In genomic region chr17:40952675-40953074, GRCh38 we compare ENCODE assay signal across 15 cellular contexts. TPM values are rescaled to one million over a fixed set of nuclear protein-coding genes. Genes with fewer than 3 reads are reported as not detected.
DNase-seq lines count a peak whose midpoint lies in the region; ATAC-seq and TF ChIP-seq lines count a peak whose summit lies in the region.
"Had no signal": no experiment of that assay in that cellular context is flagged by ENCODE, and none has a peak within 500 bp of the region (broad histone marks: within the 10 kb centered on the region; RNA-seq: fewer than 3 reads in every experiment).

No MANE protein-coding gene starts in this region.

- intact Hi-C loops in A673 (cut with micrococcal nuclease; ENCODE audit: unreplicated experiment) (no loop called here), body of pancreas (cut with DNase I) (no loop called here)

- BruUV-seq in A673 (replicated peaks; lab: Mats Ljungman, UMichigan), result no TSS peak

- H3K4me3 ChIP-seq in A673 (ENCODE audit: low read depth, low read length, poor library complexity, severe bottlenecking) (no peak overlapping the region), HEK293 (ENCODE audit: low read depth, low read length) (no peak overlapping the region), body of pancreas (no peak overlapping the region)
- H3K4me3 ChIP-seq: BLaER1 treated with 17β-estradiol and CSF1 and Interleukin-3, amounts not matched to agents 10 nM and 100 nM had no signal

- H3K4me1 ChIP-seq in A673 (ENCODE audit: insufficient read depth, low read length, poor library complexity, severe bottlenecking), result peaks cover 15% of the 10 kb centered on the region
- no peaks in the 10 kb centered on the region for H3K4me1 ChIP-seq in HEK293 (ENCODE audit: control insufficient read depth, insufficient read depth, low read length)
- peaks cover 22% of the 10 kb centered on the region for H3K4me1 ChIP-seq in body of pancreas

- TF ChIP-seq CTCF in A673 (conservative IDR thresholded peaks at IDR 0.05; ENCODE audit: low read depth, low read length) (no peak), HEK293 (tag by site-specific recombination; IDR thresholded peaks at IDR 0.05) (no peak), body of pancreas (IDR thresholded peaks at IDR 0.05) (no peak), GM10266 (IDR thresholded peaks at IDR 0.05; ENCODE audit: control insufficient read depth, insufficient read depth, low read depth, missing control alignments) (no peak)

- H3K27me3 ChIP-seq in A673 (replicated peaks; ENCODE audit: insufficient read depth, low read depth, low read length, poor library complexity), result no peaks in the 10 kb centered on the region
- no peaks in the 10 kb centered on the region for H3K27me3 ChIP-seq in body of pancreas
- H3K27me3 ChIP-seq: BLaER1 treated with 17β-estradiol and CSF1 and Interleukin-3, amounts not matched to agents 10 nM and 100 nM had no signal

- no peak for TF ChIP-seq POLR2A in body of pancreas (IDR thresholded peaks at IDR 0.05)

- H3K36me3 ChIP-seq in A673 (ENCODE audit: insufficient read depth, low read length, poor library complexity, severe bottlenecking) (no peaks in the 10 kb centered on the region), HEK293 (ENCODE audit: control insufficient read depth in 2 of 2, insufficient read depth in 1 of 2, low read length in 2 of 2) (no peaks in the 10 kb centered on the region), body of pancreas (replicated peaks in 1 of 2; ENCODE audit: insufficient read depth in 1 of 2, low read depth in 2 of 2) (no peaks in the 10 kb centered on the region)
- H3K36me3 ChIP-seq: BLaER1 treated with 17β-estradiol and CSF1 and Interleukin-3, amounts not matched to agents 10 nM and 100 nM had no signal

- H3K27ac ChIP-seq in A673 (ENCODE audit: low read depth, low read length, poor library complexity, severe bottlenecking), result no peak overlapping the region
- no peak overlapping the region for H3K27ac ChIP-seq in HEK293 (ENCODE audit: extremely low read depth, low read depth, low read length)
- H3K27ac ChIP-seq in body of pancreas, result peak overlapping the region in 3 of 4 donors; percentile 19 to 71 (median 53)
- H3K27ac ChIP-seq: BLaER1 treated with 17β-estradiol and CSF1 and Interleukin-3, amounts not matched to agents 10 nM and 100 nM had no signal

- POLR2A ChIA-PET in A673 (lab: Charles Lee; ENCODE audit: low non-redundant PET), result no interaction called here
- POLR2A ChIA-PET in HEK293 (lab: Yijun Ruan, JAX), result no interaction called here

- H3K9me3 ChIP-seq in A673 (ENCODE audit: low read depth, low read length, poor library complexity, severe bottlenecking) (no peaks in the 10 kb centered on the region), HEK293 (ENCODE audit: control insufficient read depth, insufficient read depth, low read depth, low read length) (no peaks in the 10 kb centered on the region), body of pancreas (no peaks in the 10 kb centered on the region)
- H3K9me3 ChIP-seq: BLaER1 treated with 17β-estradiol and CSF1 and Interleukin-3, amounts not matched to agents 10 nM and 100 nM had no signal

- DNase-seq in A673 (ENCODE audit: low spot score) (peak; percentile 54), body of pancreas (peak in 2 of 4 donors; percentile 11 to 25), kidney glomerular epithelial cell (lab: John Stamatoyannopoulos, UW) (peak; percentile 77), COLO829 (ENCODE audit: low spot score) (no peak), GM10266 (ENCODE audit: extremely low spot score) (no peak)
- no peak for DNase-seq in stimulated activated CD4-positive, alpha-beta T cell treated with anti-CD3 and anti-CD28 coated beads, Interleukin-15, amount 100 ng/mL, for 24 hours
- DNase-seq: activated CD4-positive, alpha-beta T cell treated with anti-CD3 and anti-CD28 coated beads, Interleukin-2, amount 50 U/mL, for 48 hours; activated naive CD4-positive, alpha-beta T cell treated with anti-CD3 and anti-CD28 coated beads, Interleukin-2, amount 10 ng/mL, durations not matched to agents 7 days and 5 days; NCI-H1105; NCI-H748 treated with DMSO at 0.1 percent for 48 hours; stimulated activated naive CD8-positive, alpha-beta T cell treated with anti-CD3 and anti-CD28 coated beads, Interleukin-15, Interleukin-2, amounts not matched to agents 100 U/mL and 50 U/mL, for 24 hours; T-cell had no signal

- CTCF ChIA-PET in A673 (lab: Charles Lee) (no interaction called here), HEK293 (lab: Yijun Ruan, JAX) (interaction anchor here (0.8 kb wide), 1 partner anchor 9 kb away, joined by 7 read pairs; no protein-coding TSS in a partner anchor)

- ATAC-seq in body of pancreas (peak; percentile 61), HG02973 (IDR thresholded peaks at IDR 0.05; ENCODE audit: unreplicated experiment) (no peak)
- ATAC-seq: stimulated activated naive CD8-positive, alpha-beta T cell treated with anti-CD3 and anti-CD28 coated beads, Interleukin-15, Interleukin-2, amounts not matched to agents 100 U/mL and 50 U/mL, for 24 hours; T-cell had no signal

- 19 to 35% methylated on average over 1 of the region's 1 CpG for WGBS in body of pancreas, 2 donors

TF ChIP-seq in HEK293, 187 proteins besides CTCF, POLR2A, EP300 and RAD21:
- TF ChIP-seq ZBTB21 (tag by site-specific recombination; IDR thresholded peaks at IDR 0.05) (0 out of 2 replicates have a peak, but pooled peaks have one; percentile 24), ATF2 (tag by site-specific recombination; IDR thresholded peaks at IDR 0.05; ENCODE audit: low read depth) (peak; percentile 56; the same call in 1 of the 2 replicates), ZSCAN16 (tag by site-specific recombination; IDR thresholded peaks at IDR 0.05) (no peak)

RNA-seq across cellular contexts. Expression of gene KRT39, which starts 14.1 kb away (rescaled TPM):
- total RNA-seq in A673 (2021) (not detected in 2 replicates), body of pancreas (not detected)
- total RNA-seq: T-cell had no signal

RNA-seq across cellular contexts. Expression of gene KRT23, which starts 15.2 kb away (rescaled TPM):
- total RNA-seq in A673 (2021) (not detected in 2 replicates), body of pancreas (1 to 10 TPM; 2.3 to 9.6 TPM)
- total RNA-seq: T-cell had no signal

RNA-seq across cellular contexts. Expression of gene KRT40, which starts 31.5 kb away (rescaled TPM):
- total RNA-seq in A673 (2021) (0.98 and 1.1 TPM in 2 replicates), body of pancreas (1 to 10 TPM in 1 of 2 donors, not detected in 1; 1.6 TPM)
- total RNA-seq: T-cell had no signal

RNA-seq across cellular contexts. Expression of gene KRTAP3-3, which starts 41.3 kb away (rescaled TPM):
- not detected in 2 replicates for total RNA-seq in A673 (2021)
- not detected for total RNA-seq in body of pancreas
- total RNA-seq: T-cell had no signal

RNA-seq across cellular contexts. Expression of gene KRTAP3-2, which starts 47.0 kb away (rescaled TPM):
- total RNA-seq in A673 (2021), result not detected in 2 replicates
- total RNA-seq in body of pancreas, result not detected
- total RNA-seq: T-cell had no signal

Comparison
In these comparisons a context has a peak if more than half of its experiments do, and no peak if none do; other contexts are left out.
1. DNase-seq: peak in A673 (single experiment) and kidney glomerular epithelial cell (single experiment); none in COLO829 (single experiment), stimulated activated CD4-positive, alpha-beta T cell treated with anti-CD3 and anti-CD28 coated beads, Interleukin-15, amount 100 ng/mL, for 24 hours (single experiment) and GM10266 (single experiment).
2. H3K27ac ChIP-seq: peak in body of pancreas (3 of 4); none in A673 (single experiment) and HEK293 (single experiment).